In genomic region chr5:177494356-177495195, GRCh38 we compare ENCODE assay signal across 8 cellular contexts. TPM values are rescaled to one million over a fixed set of nuclear protein-coding genes. Genes with fewer than 3 reads are reported as not detected.
A peak's percentile ranks its signal among the peaks of the same experiment; 100 is the strongest.
DNase-seq lines count a peak whose midpoint lies in the region; ATAC-seq and TF ChIP-seq lines count a peak whose summit lies in the region.

No MANE protein-coding gene starts in this region.

- TF ChIP-seq EP300 in Ishikawa (IDR thresholded peaks at IDR 0.05; ENCODE audit: borderline replicate concordance), result peak; percentile 45; the same call in 1 of the 2 replicates

- CTCF ChIA-PET in activated CD4-positive, alpha-beta memory T cell treated with anti-CD3 and anti-CD28 coated beads, Interleukin-2, amount 10 ng/mL, durations not matched to agents 7 days and 5 days (lab: Charles Lee), result interaction anchor here (1.1 to 3.5 kb wide), 6 partner anchors 17 to 105 kb away, joined by 3 to 22 read pairs (median 10); no protein-coding TSS in a partner anchor

- peaks cover 4% of the 10 kb centered on the region for H3K4me1 ChIP-seq in prostate gland (replicated peaks)

- peaks cover 55% of the 10 kb centered on the region for H3K4me1 Mint-ChIP-seq in activated CD4-positive, alpha-beta memory T cell treated with anti-CD3 and anti-CD28 coated beads, Interleukin-2, amount 10 ng/mL, durations not matched to agents 7 days and 5 days

- no peaks in the 10 kb centered on the region for H3K27me3 ChIP-seq in prostate gland (replicated peaks; ENCODE audit: insufficient read depth)

- DNase-seq in COR-L47 (lab: John Stamatoyannopoulos, UW), result peak; percentile 34
- DNase-seq in activated CD4-positive, alpha-beta memory T cell treated with anti-CD3 and anti-CD28 coated beads, Interleukin-2, amount 10 ng/mL, durations not matched to agents 7 days and 5 days, result peak; percentile 57
- peak; percentile 76 for DNase-seq in Right ventricle myocardium inferior (ENCODE audit: missing footprints)
- DNase-seq in prostate gland (ENCODE audit: low spot score), result no peak

- no peak for TF ChIP-seq POLR2A in prostate gland (IDR thresholded peaks at IDR 0.05)

- ATAC-seq in Right ventricle myocardium inferior (no peak), GM19455 (IDR thresholded peaks at IDR 0.05; ENCODE audit: unreplicated experiment) (no peak), GM18858 (IDR thresholded peaks at IDR 0.05; ENCODE audit: unreplicated experiment) (no peak), HG03520 (IDR thresholded peaks at IDR 0.05; ENCODE audit: unreplicated experiment) (no peak)

- no peaks in the 10 kb centered on the region for H3K9me3 ChIP-seq in prostate gland

- intact Hi-C loops in Right ventricle myocardium inferior (cut with DNase I) (no loop called here), prostate gland (cut with DNase I) (no loop called here)

- H3K4me3 ChIP-seq in prostate gland, result no peak overlapping the region

- H3K27me3 Mint-ChIP-seq in activated CD4-positive, alpha-beta memory T cell treated with anti-CD3 and anti-CD28 coated beads, Interleukin-2, amount 10 ng/mL, durations not matched to agents 7 days and 5 days, result peaks cover 14% of the 10 kb centered on the region

- H3K27ac ChIP-seq in prostate gland, result peak overlapping the region; percentile 86 to 92

- H3K27ac Mint-ChIP-seq in activated CD4-positive, alpha-beta memory T cell treated with anti-CD3 and anti-CD28 coated beads, Interleukin-2, amount 10 ng/mL, durations not matched to agents 7 days and 5 days, result peak overlapping the region; percentile 82

- 55% methylated on average over 10 of the region's 11 CpGs for WGBS in prostate gland

- no peak for TF ChIP-seq RAD21 in Ishikawa (IDR thresholded peaks at IDR 0.05; ENCODE audit: low read depth)

- no peaks in the 10 kb centered on the region for H3K36me3 ChIP-seq in prostate gland

- H3K36me3 Mint-ChIP-seq in activated CD4-positive, alpha-beta memory T cell treated with anti-CD3 and anti-CD28 coated beads, Interleukin-2, amount 10 ng/mL, durations not matched to agents 7 days and 5 days (ENCODE audit: low read depth), result peaks cover 28% of the 10 kb centered on the region

- no peaks in the 10 kb centered on the region for H3K9me3 Mint-ChIP-seq in activated CD4-positive, alpha-beta memory T cell treated with anti-CD3 and anti-CD28 coated beads, Interleukin-2, amount 10 ng/mL, durations not matched to agents 7 days and 5 days

- POLR2A ChIA-PET in activated CD4-positive, alpha-beta memory T cell treated with anti-CD3 and anti-CD28 coated beads, Interleukin-2, amount 10 ng/mL, durations not matched to agents 7 days and 5 days (lab: Charles Lee), result interaction anchor here (1.3 to 3.7 kb wide), 5 partner anchors 22 to 191 kb away, joined by 3 to 12 read pairs (median 8); partner anchors contain the start of genes DDX41, GRK6 and TMED9

- no peak for TF ChIP-seq CTCF in prostate gland (IDR thresholded peaks at IDR 0.05)

- peak overlapping the region; percentile 32 for H3K4me3 Mint-ChIP-seq in activated CD4-positive, alpha-beta memory T cell treated with anti-CD3 and anti-CD28 coated beads, Interleukin-2, amount 10 ng/mL, durations not matched to agents 7 days and 5 days

TF ChIP-seq in Ishikawa, 13 proteins besides CTCF, POLR2A, EP300 and RAD21:
- TF ChIP-seq TCF12 (IDR thresholded peaks at IDR 0.05; ENCODE audit: low read depth), result peak; percentile 57; the same call in 1 of the 2 replicates
- TF ChIP-seq ZBTB7A (IDR thresholded peaks at IDR 0.05; ENCODE audit: low read depth), result peak; percentile 75; the same call in 1 of the 2 replicates
- TF ChIP-seq MAX (IDR thresholded peaks at IDR 0.05), result no peak
- peak; percentile 34 for TF ChIP-seq TEAD4 (IDR thresholded peaks at IDR 0.05)
- TF ChIP-seq NFIC (IDR thresholded peaks at IDR 0.05), result peak; percentile 76
- TF ChIP-seq USF1 (IDR thresholded peaks at IDR 0.05), result no peak
- TF ChIP-seq REST (IDR thresholded peaks at IDR 0.05; ENCODE audit: low read depth), result no peak
- TF ChIP-seq TAF1 (IDR thresholded peaks at IDR 0.05; ENCODE audit: low read depth), result 0 out of 2 replicates have a peak, but pooled peaks have one; percentile 10

RNA-seq across cellular contexts. Expression of gene PDLIM7, which starts 2.8 kb away (rescaled TPM):
- total RNA-seq in activated CD4-positive, alpha-beta memory T cell treated with anti-CD3 and anti-CD28 coated beads, Interleukin-2, amount 10 ng/mL, durations not matched to agents 7 days and 5 days, result 10 to 100 TPM; 55.1 to 56.6 TPM
- total RNA-seq in Right ventricle myocardium inferior, result 43.1 TPM
- 100 to 1,000 TPM; 155 to 235 TPM for total RNA-seq in prostate gland

RNA-seq across cellular contexts. Expression of gene DOK3, which starts 15.1 kb away (rescaled TPM):
- 1 to 10 TPM; 2.4 TPM for total RNA-seq in activated CD4-positive, alpha-beta memory T cell treated with anti-CD3 and anti-CD28 coated beads, Interleukin-2, amount 10 ng/mL, durations not matched to agents 7 days and 5 days
- total RNA-seq in Right ventricle myocardium inferior (4.4 TPM), prostate gland (10 to 100 TPM in 1 of 2 donors, 1 to 10 TPM in 1; 5.0 to 10.4 TPM)

RNA-seq across cellular contexts. Expression of gene DBN1, which starts 21.1 kb away (rescaled TPM):
- 1 to 10 TPM; 4.9 to 5.0 TPM for total RNA-seq in activated CD4-positive, alpha-beta memory T cell treated with anti-CD3 and anti-CD28 coated beads, Interleukin-2, amount 10 ng/mL, durations not matched to agents 7 days and 5 days
- total RNA-seq in Right ventricle myocardium inferior (32.2 TPM), prostate gland (10 to 100 TPM; 33.1 to 65.1 TPM)

RNA-seq across cellular contexts. Expression of gene DDX41, which starts 22.2 kb away (rescaled TPM):
- total RNA-seq in activated CD4-positive, alpha-beta memory T cell treated with anti-CD3 and anti-CD28 coated beads, Interleukin-2, amount 10 ng/mL, durations not matched to agents 7 days and 5 days, result 100 to 1,000 TPM; 105 to 107 TPM
- total RNA-seq in Right ventricle myocardium inferior (30.1 TPM), prostate gland (100 to 1,000 TPM; 126 to 139 TPM)

RNA-seq across cellular contexts. Expression of gene PRR7, which starts 48.0 kb away (rescaled TPM):
- 1 to 10 TPM; 4.9 to 5.8 TPM for total RNA-seq in activated CD4-positive, alpha-beta memory T cell treated with anti-CD3 and anti-CD28 coated beads, Interleukin-2, amount 10 ng/mL, durations not matched to agents 7 days and 5 days
- total RNA-seq in Right ventricle myocardium inferior (1.4 TPM), prostate gland (10 to 100 TPM in 1 of 2 donors, 1 to 10 TPM in 1; 8.7 to 11.0 TPM)
